1 cellular context compared by ENCODE assay signal in the genomic region with DNA sequence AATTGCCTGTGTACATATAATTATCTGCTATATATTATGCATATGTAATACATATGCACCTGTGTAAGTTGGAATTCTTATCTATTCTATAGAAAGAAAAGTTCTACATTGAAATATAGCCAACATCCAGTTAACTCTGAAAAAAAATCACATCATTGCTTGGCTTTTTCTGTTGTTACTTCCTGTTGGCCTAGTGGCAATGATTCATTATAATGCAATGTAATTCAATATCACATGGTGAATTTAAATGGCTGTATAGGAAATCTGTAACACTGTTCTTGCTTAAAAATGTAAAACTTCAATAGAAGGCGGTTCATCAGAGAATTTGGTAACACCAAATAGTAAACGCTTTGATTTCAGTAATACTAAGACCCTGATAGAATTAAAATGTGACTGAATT.
TF ChIP-seq lines count a peak whose summit lies in the region.

No MANE protein-coding gene starts in this region.

TF ChIP-seq in endothelial cell of umbilical vein, 7 proteins besides CTCF, POLR2A, EP300 and RAD21 (continued from another document):
- peak; percentile 81 for TF ChIP-seq JUN (IDR thresholded peaks at IDR 0.05; ENCODE audit: borderline replicate concordance, insufficient read depth, insufficient read length, low read depth)
- no peak for TF ChIP-seq POLR2AphosphoS5 (IDR thresholded peaks at IDR 0.05; ENCODE audit: insufficient read depth, low read depth, low read length)
- TF ChIP-seq GATA2 (IDR thresholded peaks at IDR 0.05; ENCODE audit: insufficient read depth, insufficient read length, low read depth, low read length) = no peak
